ENCODE assay signal across 8 cellular contexts in the genomic region with DNA sequence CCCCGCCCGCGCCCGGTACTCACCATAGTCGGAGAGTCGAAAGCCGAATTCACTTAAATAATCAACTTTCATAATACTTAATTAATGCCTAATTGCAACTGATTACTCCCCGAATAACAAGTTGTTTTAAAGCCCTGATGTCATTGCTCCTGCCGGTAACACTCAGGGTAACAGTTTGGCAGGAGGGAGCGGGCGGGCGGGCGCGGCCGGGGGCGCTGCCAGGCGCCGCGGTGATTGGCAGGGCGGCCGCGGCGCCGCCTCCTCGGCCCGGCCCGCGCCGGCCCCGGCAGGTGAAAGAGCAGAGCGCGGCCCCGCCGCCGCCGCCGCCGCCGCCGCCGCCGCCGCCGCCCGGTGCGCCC.
DNase-seq lines count a peak whose midpoint lies in the region; ATAC-seq, FAIRE-seq and TF ChIP-seq lines count a peak whose summit lies in the region.

No MANE protein-coding gene starts in this region.

- H3K4me3 Mint-ChIP-seq in activated CD8-positive, alpha-beta memory T cell treated with anti-CD3 and anti-CD28 coated beads, Interleukin-2, amount 10 ng/mL, durations not matched to agents 7 days and 5 days: peak overlapping the region; percentile 73

- WGBS in pancreas, 2 donors: 1% methylated on average over 30 to 46 of the region's 46 CpGs

- intact Hi-C loops in pancreas (cut with DNase I): loop anchor here in 1 of 3 donors (5.0 kb wide), 1 partner anchor 168 kb away; no protein-coding TSS in a partner anchor

- no peaks in the 10 kb centered on the region for H3K4me1 ChIP-seq in fibroblast of lung (ENCODE audit: control insufficient read depth, extremely low read depth, insufficient read depth, low read length)
- peaks cover 12 to 29% (median 18%) of the 10 kb centered on the region in 3 donors for H3K4me1 ChIP-seq in pancreas

- no peak for FAIRE-seq in pancreas (lab: Jason Lieb, UNC)

- H3K9me3 ChIP-seq in fibroblast of lung (ENCODE audit: control insufficient read depth, insufficient read depth, low read depth, low read length): no peaks in the 10 kb centered on the region
- no peaks in the 10 kb centered on the region for H3K9me3 ChIP-seq in pancreas

- H2AFZ ChIP-seq in fibroblast of lung (ENCODE audit: low read length): no peak overlapping the region

- H3K9me3 Mint-ChIP-seq in activated CD8-positive, alpha-beta memory T cell treated with anti-CD3 and anti-CD28 coated beads, Interleukin-2, amount 10 ng/mL, durations not matched to agents 7 days and 5 days (ENCODE audit: low read depth): no peaks in the 10 kb centered on the region

- ATAC-seq in GM21576 (IDR thresholded peaks at IDR 0.05; ENCODE audit: unreplicated experiment) (peak; percentile 39), pancreas (peak; percentile 36 to 61 (median 51)), GM18858 (IDR thresholded peaks at IDR 0.05; ENCODE audit: unreplicated experiment) (no peak), GM18873 (IDR thresholded peaks at IDR 0.05; ENCODE audit: low FRiP score, unreplicated experiment) (no peak)
- peak; percentile 65 for ATAC-seq in activated CD8-positive, alpha-beta memory T cell treated with anti-CD3 and anti-CD28 coated beads, Interleukin-2, amount 10 ng/mL, durations not matched to agents 7 days and 5 days

- H3K4me2 ChIP-seq in fibroblast of lung (ENCODE audit: extremely low read depth, insufficient read depth, low read length): peak overlapping the region; percentile 64

- peak overlapping the region; percentile 77 for H3K27ac Mint-ChIP-seq in activated CD8-positive, alpha-beta memory T cell treated with anti-CD3 and anti-CD28 coated beads, Interleukin-2, amount 10 ng/mL, durations not matched to agents 7 days and 5 days

- H3K27me3 Mint-ChIP-seq in activated CD8-positive, alpha-beta memory T cell treated with anti-CD3 and anti-CD28 coated beads, Interleukin-2, amount 10 ng/mL, durations not matched to agents 7 days and 5 days: peaks cover 11% of the 10 kb centered on the region

- TF ChIP-seq CTCF in fibroblast of lung (conservative IDR thresholded peaks at IDR 0.05 in 1 of 2, IDR thresholded peaks at IDR 0.05 in 1 of 2; ENCODE audit: low read depth in 1 of 2, low read length in 2 of 2) (no peak), pancreas (IDR thresholded peaks at IDR 0.05) (no peak)

- H3K9ac ChIP-seq in fibroblast of lung (ENCODE audit: insufficient read depth, low read length): no peak overlapping the region

- H3K27ac ChIP-seq in fibroblast of lung (ENCODE audit: insufficient read depth, low read length) (no peak overlapping the region), pancreas (peak overlapping the region in 3 of 4 donors; percentile 70 to 90 (median 87))

- no peaks in the 10 kb centered on the region for H4K20me1 ChIP-seq in fibroblast of lung (ENCODE audit: control insufficient read depth, extremely low read depth, insufficient read depth, low read length)

- CTCF ChIA-PET in activated CD8-positive, alpha-beta memory T cell treated with anti-CD3 and anti-CD28 coated beads, Interleukin-2, amount 10 ng/mL, durations not matched to agents 7 days and 5 days (lab: Charles Lee): no interaction called here

- H3K36me3 ChIP-seq in fibroblast of lung (ENCODE audit: control insufficient read depth, insufficient read depth, low read length) (no peaks in the 10 kb centered on the region), pancreas (no peaks in the 10 kb centered on the region)

- H3K4me3 ChIP-seq in fibroblast of lung (replicated peaks in 1 of 4; ENCODE audit: control extremely low read depth in 1 of 4, insufficient read depth in 1 of 4, low read depth in 3 of 4, low read length in 4 of 4) (peak overlapping the region in 3 of 4 experiments; percentile 55 to 62 (median 61)), pancreas (peak overlapping the region; percentile 71 to 77 (median 73))

- H3K36me3 Mint-ChIP-seq in activated CD8-positive, alpha-beta memory T cell treated with anti-CD3 and anti-CD28 coated beads, Interleukin-2, amount 10 ng/mL, durations not matched to agents 7 days and 5 days: no peaks in the 10 kb centered on the region

- H3K27me3 ChIP-seq in fibroblast of lung (ENCODE audit: control insufficient read depth, insufficient read depth, low read length) (no peaks in the 10 kb centered on the region), pancreas (no peaks in the 10 kb centered on the region)

- peaks cover 27% of the 10 kb centered on the region for H3K4me1 Mint-ChIP-seq in activated CD8-positive, alpha-beta memory T cell treated with anti-CD3 and anti-CD28 coated beads, Interleukin-2, amount 10 ng/mL, durations not matched to agents 7 days and 5 days

- DNase-seq in DMS79 (lab: John Stamatoyannopoulos, UW) (peak; percentile 35), M059J (ENCODE audit: low read depth) (peak; percentile 53), fibroblast of lung (ENCODE audit: low read depth in 2 of 2) (peak in 1 of 2 donors; percentile 19), pancreas (peak in 4 of 6 donors; percentile 52 to 81 (median 74))
- peak; percentile 62 for DNase-seq in activated CD8-positive, alpha-beta memory T cell treated with anti-CD3 and anti-CD28 coated beads, Interleukin-2, amount 10 ng/mL, durations not matched to agents 7 days and 5 days

- H3K79me2 ChIP-seq in fibroblast of lung (ENCODE audit: control insufficient read depth, insufficient read depth, low read length): no peaks in the 10 kb centered on the region

Comparison
In these comparisons a context has a peak if more than half of its experiments do, and no peak if none do; other contexts are left out.
1. ATAC-seq: peak in GM21576 (single experiment), activated CD8-positive, alpha-beta memory T cell treated with anti-CD3 and anti-CD28 coated beads, Interleukin-2, amount 10 ng/mL, durations not matched to agents 7 days and 5 days (single experiment) and pancreas (4 of 4); none in GM18858 (single experiment) and GM18873 (single experiment).